In genomic region chr2:28683100-28683706, GRCh38 we compare ENCODE assay signal across 8 cellular contexts.
DNase-seq lines count a peak whose midpoint lies in the region; ATAC-seq, FAIRE-seq and TF ChIP-seq lines count a peak whose summit lies in the region.

No MANE protein-coding gene starts in this region.

- H3K4me1 ChIP-seq in ascending aorta = peaks cover 6 to 30% of the 10 kb centered on the region in 2 donors
- H3K4me1 ChIP-seq in thoracic aorta (ENCODE audit: control insufficient read depth in 1 of 2, low read depth in 2 of 2) = peaks cover 17 to 51% of the 10 kb centered on the region in 2 donors

- H3K36me3 Mint-ChIP-seq in activated naive CD8-positive, alpha-beta T cell = peaks cover 3% of the 10 kb centered on the region
- H3K36me3 Mint-ChIP-seq in activated naive CD8-positive, alpha-beta T cell treated with anti-CD3 and anti-CD28 coated beads for 36 hours = no peaks in the 10 kb centered on the region
- peaks cover 3% of the 10 kb centered on the region for H3K36me3 Mint-ChIP-seq in activated T-helper 2 cell treated with anti-CD3 and anti-CD28 coated beads, Interferon-gamma antibody, Interleukin-2, Interleukin-4, amounts not matched to agents 10 μg/mL and 5 μg/mL and 100 μg/mL, durations not matched to agents 14 hours and 24 hours and 36 hours (ENCODE audit: low read depth)

- H3K27ac Mint-ChIP-seq in activated naive CD8-positive, alpha-beta T cell = peak overlapping the region; percentile 59
- no peak overlapping the region for H3K27ac Mint-ChIP-seq in activated naive CD8-positive, alpha-beta T cell treated with anti-CD3 and anti-CD28 coated beads for 36 hours
- H3K27ac Mint-ChIP-seq in activated T-helper 2 cell treated with anti-CD3 and anti-CD28 coated beads, Interferon-gamma antibody, Interleukin-2, Interleukin-4, amounts not matched to agents 10 μg/mL and 5 μg/mL and 100 μg/mL, durations not matched to agents 14 hours and 24 hours and 36 hours = no peak overlapping the region

- no peaks in the 10 kb centered on the region for H3K9me3 Mint-ChIP-seq in activated naive CD8-positive, alpha-beta T cell (ENCODE audit: low read depth)
- H3K9me3 Mint-ChIP-seq in activated naive CD8-positive, alpha-beta T cell treated with anti-CD3 and anti-CD28 coated beads for 36 hours = no peaks in the 10 kb centered on the region
- H3K9me3 Mint-ChIP-seq in activated T-helper 2 cell treated with anti-CD3 and anti-CD28 coated beads, Interferon-gamma antibody, Interleukin-2, Interleukin-4, amounts not matched to agents 10 μg/mL and 5 μg/mL and 100 μg/mL, durations not matched to agents 14 hours and 24 hours and 36 hours = no peaks in the 10 kb centered on the region

- H3K4me3 ChIP-seq in ascending aorta (peak overlapping the region in 1 of 2 donors; percentile 31), thoracic aorta (peak overlapping the region; percentile 42)

- no peaks in the 10 kb centered on the region for H3K27me3 Mint-ChIP-seq in activated naive CD8-positive, alpha-beta T cell
- H3K27me3 Mint-ChIP-seq in activated naive CD8-positive, alpha-beta T cell treated with anti-CD3 and anti-CD28 coated beads for 36 hours = no peaks in the 10 kb centered on the region
- no peaks in the 10 kb centered on the region for H3K27me3 Mint-ChIP-seq in activated T-helper 2 cell treated with anti-CD3 and anti-CD28 coated beads, Interferon-gamma antibody, Interleukin-2, Interleukin-4, amounts not matched to agents 10 μg/mL and 5 μg/mL and 100 μg/mL, durations not matched to agents 14 hours and 24 hours and 36 hours (ENCODE audit: low read depth)

- peak; percentile 22 for ATAC-seq in thoracic aorta (ENCODE audit: insufficient number of reproducible peaks, low FRiP score, low read depth)

- H3K27ac ChIP-seq in ascending aorta (peak overlapping the region; percentile 12 to 17), thoracic aorta (peak overlapping the region; percentile 45 to 48)

- DNase-seq in activated naive CD8-positive, alpha-beta T cell treated with anti-CD3 and anti-CD28 coated beads for 36 hours = no peak
- DNase-seq in ascending aorta (ENCODE audit: low spot score in 2 of 2) (peak in 1 of 2 donors; percentile 83), iPS-NIHi7 (ENCODE audit: extremely low spot score) (peak; percentile 65), thoracic aorta (ENCODE audit: low spot score) (peak; percentile 49), D721Med (ENCODE audit: insufficient read length, low spot score) (no peak)
- no peak for DNase-seq in activated T-helper 2 cell treated with anti-CD3 and anti-CD28 coated beads, Interferon-gamma antibody, Interleukin-2, Interleukin-4, amounts not matched to agents 10 μg/mL and 5 μg/mL and 100 μg/mL, durations not matched to agents 14 hours and 24 hours and 36 hours (ENCODE audit: low spot score)
- DNase-seq in central memory CD4-positive, alpha-beta T cell = no peak

- TF ChIP-seq CTCF in ascending aorta (IDR thresholded peaks at IDR 0.05) (no peak), thoracic aorta (IDR thresholded peaks at IDR 0.05) (no peak), D721Med (IDR thresholded peaks at IDR 0.05; ENCODE audit: insufficient read depth, missing control alignments) (no peak)

- intact Hi-C loops in ascending aorta (cut with DNase I) = no loop called here
- intact Hi-C loops in activated T-helper 2 cell treated with anti-CD3 and anti-CD28 coated beads, Interferon-gamma antibody, Interleukin-2, Interleukin-4, amounts not matched to agents 10 μg/mL and 5 μg/mL and 100 μg/mL, durations not matched to agents 14 hours and 24 hours and 36 hours (cut with micrococcal nuclease) = no loop called here

- no peak overlapping the region for H3K4me3 Mint-ChIP-seq in activated naive CD8-positive, alpha-beta T cell
- H3K4me3 Mint-ChIP-seq in activated naive CD8-positive, alpha-beta T cell treated with anti-CD3 and anti-CD28 coated beads for 36 hours = no peak overlapping the region
- H3K4me3 Mint-ChIP-seq in activated T-helper 2 cell treated with anti-CD3 and anti-CD28 coated beads, Interferon-gamma antibody, Interleukin-2, Interleukin-4, amounts not matched to agents 10 μg/mL and 5 μg/mL and 100 μg/mL, durations not matched to agents 14 hours and 24 hours and 36 hours (ENCODE audit: low read depth) = no peak overlapping the region

- H3K27me3 ChIP-seq in ascending aorta = no peaks in the 10 kb centered on the region
- H3K27me3 ChIP-seq in thoracic aorta (replicated peaks; ENCODE audit: insufficient read depth) = no peaks in the 10 kb centered on the region

- FAIRE-seq in D721Med (lab: Jason Lieb, UNC) = no peak

- H3K36me3 ChIP-seq in ascending aorta = no peaks in the 10 kb centered on the region
- no peaks in the 10 kb centered on the region for H3K36me3 ChIP-seq in thoracic aorta

- H3K4me1 Mint-ChIP-seq in activated naive CD8-positive, alpha-beta T cell (ENCODE audit: low read depth) = peaks cover 36% of the 10 kb centered on the region
- H3K4me1 Mint-ChIP-seq in activated naive CD8-positive, alpha-beta T cell treated with anti-CD3 and anti-CD28 coated beads for 36 hours = peaks cover 47% of the 10 kb centered on the region
- H3K4me1 Mint-ChIP-seq in activated T-helper 2 cell treated with anti-CD3 and anti-CD28 coated beads, Interferon-gamma antibody, Interleukin-2, Interleukin-4, amounts not matched to agents 10 μg/mL and 5 μg/mL and 100 μg/mL, durations not matched to agents 14 hours and 24 hours and 36 hours (ENCODE audit: low read depth) = peaks cover 65% of the 10 kb centered on the region

- H3K9me3 ChIP-seq in ascending aorta = no peaks in the 10 kb centered on the region
- H3K9me3 ChIP-seq in thoracic aorta = no peaks in the 10 kb centered on the region

Comparison
In these comparisons a context has a peak if more than half of its experiments do, and no peak if none do; other contexts are left out.
1. DNase-seq: peak in iPS-NIHi7 (single experiment) and thoracic aorta (single experiment); none in activated naive CD8-positive, alpha-beta T cell treated with anti-CD3 and anti-CD28 coated beads for 36 hours (single experiment), D721Med (single experiment), activated T-helper 2 cell treated with anti-CD3 and anti-CD28 coated beads, Interferon-gamma antibody, Interleukin-2, Interleukin-4, amounts not matched to agents 10 μg/mL and 5 μg/mL and 100 μg/mL, durations not matched to agents 14 hours and 24 hours and 36 hours (single experiment) and central memory CD4-positive, alpha-beta T cell (single experiment).